Comparison of ENCODE assay signal across 1 cellular context in the genomic region with DNA sequence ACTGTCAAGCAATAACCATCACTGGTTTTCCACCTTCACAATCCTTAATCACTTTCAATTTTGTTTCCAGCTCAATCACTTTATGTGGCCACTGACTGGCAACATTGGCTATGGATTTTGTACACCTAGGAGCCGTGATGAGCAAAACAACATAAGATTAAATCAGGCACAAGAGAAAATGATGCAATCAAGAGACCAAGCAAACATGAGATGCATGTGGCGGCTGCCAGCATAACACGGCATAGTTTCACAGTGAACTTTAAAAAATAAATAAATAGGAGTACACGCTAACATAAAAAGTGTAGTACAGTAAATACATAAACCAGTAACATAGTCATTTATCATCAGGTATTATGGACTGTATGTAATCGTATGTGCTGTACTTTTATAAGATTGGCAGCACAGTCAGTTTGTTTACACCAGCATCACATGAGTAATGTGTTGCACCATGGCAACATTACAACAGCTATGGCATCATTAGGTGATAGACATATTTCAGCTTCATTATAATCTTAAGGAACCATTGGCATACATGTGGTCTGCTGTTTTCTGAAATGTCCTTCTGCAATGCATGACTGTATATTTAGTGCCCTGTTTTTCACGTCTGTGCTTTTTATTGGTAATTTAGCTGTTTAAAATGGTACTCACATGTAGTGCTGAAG.
TF ChIP-seq lines count a peak whose summit lies in the region.

No MANE protein-coding gene starts in this region.

TF ChIP-seq in K562, 482 proteins besides CTCF, POLR2A, EP300 and RAD21 (continued from another document):
- TF ChIP-seq, protein P1, sequence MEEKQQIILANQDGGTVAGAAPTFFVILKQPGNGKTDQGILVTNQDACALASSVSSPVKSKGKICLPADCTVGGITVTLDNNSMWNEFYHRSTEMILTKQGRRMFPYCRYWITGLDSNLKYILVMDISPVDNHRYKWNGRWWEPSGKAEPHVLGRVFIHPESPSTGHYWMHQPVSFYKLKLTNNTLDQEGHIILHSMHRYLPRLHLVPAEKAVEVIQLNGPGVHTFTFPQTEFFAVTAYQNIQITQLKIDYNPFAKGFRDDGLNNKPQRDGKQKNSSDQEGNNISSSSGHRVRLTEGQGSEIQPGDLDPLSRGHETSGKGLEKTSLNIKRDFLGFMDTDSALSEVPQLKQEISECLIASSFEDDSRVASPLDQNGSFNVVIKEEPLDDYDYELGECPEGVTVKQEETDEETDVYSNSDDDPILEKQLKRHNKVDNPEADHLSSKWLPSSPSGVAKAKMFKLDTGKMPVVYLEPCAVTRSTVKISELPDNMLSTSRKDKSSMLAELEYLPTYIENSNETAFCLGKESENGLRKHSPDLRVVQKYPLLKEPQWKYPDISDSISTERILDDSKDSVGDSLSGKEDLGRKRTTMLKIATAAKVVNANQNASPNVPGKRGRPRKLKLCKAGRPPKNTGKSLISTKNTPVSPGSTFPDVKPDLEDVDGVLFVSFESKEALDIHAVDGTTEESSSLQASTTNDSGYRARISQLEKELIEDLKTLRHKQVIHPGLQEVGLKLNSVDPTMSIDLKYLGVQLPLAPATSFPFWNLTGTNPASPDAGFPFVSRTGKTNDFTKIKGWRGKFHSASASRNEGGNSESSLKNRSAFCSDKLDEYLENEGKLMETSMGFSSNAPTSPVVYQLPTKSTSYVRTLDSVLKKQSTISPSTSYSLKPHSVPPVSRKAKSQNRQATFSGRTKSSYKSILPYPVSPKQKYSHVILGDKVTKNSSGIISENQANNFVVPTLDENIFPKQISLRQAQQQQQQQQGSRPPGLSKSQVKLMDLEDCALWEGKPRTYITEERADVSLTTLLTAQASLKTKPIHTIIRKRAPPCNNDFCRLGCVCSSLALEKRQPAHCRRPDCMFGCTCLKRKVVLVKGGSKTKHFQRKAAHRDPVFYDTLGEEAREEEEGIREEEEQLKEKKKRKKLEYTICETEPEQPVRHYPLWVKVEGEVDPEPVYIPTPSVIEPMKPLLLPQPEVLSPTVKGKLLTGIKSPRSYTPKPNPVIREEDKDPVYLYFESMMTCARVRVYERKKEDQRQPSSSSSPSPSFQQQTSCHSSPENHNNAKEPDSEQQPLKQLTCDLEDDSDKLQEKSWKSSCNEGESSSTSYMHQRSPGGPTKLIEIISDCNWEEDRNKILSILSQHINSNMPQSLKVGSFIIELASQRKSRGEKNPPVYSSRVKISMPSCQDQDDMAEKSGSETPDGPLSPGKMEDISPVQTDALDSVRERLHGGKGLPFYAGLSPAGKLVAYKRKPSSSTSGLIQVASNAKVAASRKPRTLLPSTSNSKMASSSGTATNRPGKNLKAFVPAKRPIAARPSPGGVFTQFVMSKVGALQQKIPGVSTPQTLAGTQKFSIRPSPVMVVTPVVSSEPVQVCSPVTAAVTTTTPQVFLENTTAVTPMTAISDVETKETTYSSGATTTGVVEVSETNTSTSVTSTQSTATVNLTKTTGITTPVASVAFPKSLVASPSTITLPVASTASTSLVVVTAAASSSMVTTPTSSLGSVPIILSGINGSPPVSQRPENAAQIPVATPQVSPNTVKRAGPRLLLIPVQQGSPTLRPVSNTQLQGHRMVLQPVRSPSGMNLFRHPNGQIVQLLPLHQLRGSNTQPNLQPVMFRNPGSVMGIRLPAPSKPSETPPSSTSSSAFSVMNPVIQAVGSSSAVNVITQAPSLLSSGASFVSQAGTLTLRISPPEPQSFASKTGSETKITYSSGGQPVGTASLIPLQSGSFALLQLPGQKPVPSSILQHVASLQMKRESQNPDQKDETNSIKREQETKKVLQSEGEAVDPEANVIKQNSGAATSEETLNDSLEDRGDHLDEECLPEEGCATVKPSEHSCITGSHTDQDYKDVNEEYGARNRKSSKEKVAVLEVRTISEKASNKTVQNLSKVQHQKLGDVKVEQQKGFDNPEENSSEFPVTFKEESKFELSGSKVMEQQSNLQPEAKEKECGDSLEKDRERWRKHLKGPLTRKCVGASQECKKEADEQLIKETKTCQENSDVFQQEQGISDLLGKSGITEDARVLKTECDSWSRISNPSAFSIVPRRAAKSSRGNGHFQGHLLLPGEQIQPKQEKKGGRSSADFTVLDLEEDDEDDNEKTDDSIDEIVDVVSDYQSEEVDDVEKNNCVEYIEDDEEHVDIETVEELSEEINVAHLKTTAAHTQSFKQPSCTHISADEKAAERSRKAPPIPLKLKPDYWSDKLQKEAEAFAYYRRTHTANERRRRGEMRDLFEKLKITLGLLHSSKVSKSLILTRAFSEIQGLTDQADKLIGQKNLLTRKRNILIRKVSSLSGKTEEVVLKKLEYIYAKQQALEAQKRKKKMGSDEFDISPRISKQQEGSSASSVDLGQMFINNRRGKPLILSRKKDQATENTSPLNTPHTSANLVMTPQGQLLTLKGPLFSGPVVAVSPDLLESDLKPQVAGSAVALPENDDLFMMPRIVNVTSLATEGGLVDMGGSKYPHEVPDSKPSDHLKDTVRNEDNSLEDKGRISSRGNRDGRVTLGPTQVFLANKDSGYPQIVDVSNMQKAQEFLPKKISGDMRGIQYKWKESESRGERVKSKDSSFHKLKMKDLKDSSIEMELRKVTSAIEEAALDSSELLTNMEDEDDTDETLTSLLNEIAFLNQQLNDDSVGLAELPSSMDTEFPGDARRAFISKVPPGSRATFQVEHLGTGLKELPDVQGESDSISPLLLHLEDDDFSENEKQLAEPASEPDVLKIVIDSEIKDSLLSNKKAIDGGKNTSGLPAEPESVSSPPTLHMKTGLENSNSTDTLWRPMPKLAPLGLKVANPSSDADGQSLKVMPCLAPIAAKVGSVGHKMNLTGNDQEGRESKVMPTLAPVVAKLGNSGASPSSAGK (IDR thresholded peaks at IDR 0.05): no peak
- no peak for TF ChIP-seq CEBPG (CRISPR knock-in tag; IDR thresholded peaks at IDR 0.05)
- TF ChIP-seq CEBPG (tag; conservative IDR thresholded peaks at IDR 0.05 in 1 of 2, IDR thresholded peaks at IDR 0.05 in 1 of 2): peak; percentile 34 to 58; a peak in 3 of 4 replicates
- TF ChIP-seq, protein P2, sequence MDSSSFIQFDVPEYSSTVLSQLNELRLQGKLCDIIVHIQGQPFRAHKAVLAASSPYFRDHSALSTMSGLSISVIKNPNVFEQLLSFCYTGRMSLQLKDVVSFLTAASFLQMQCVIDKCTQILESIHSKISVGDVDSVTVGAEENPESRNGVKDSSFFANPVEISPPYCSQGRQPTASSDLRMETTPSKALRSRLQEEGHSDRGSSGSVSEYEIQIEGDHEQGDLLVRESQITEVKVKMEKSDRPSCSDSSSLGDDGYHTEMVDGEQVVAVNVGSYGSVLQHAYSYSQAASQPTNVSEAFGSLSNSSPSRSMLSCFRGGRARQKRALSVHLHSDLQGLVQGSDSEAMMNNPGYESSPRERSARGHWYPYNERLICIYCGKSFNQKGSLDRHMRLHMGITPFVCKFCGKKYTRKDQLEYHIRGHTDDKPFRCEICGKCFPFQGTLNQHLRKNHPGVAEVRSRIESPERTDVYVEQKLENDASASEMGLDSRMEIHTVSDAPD (CRISPR knock-in tag; IDR thresholded peaks at IDR 0.05): no peak
- TF ChIP-seq, protein P3, sequence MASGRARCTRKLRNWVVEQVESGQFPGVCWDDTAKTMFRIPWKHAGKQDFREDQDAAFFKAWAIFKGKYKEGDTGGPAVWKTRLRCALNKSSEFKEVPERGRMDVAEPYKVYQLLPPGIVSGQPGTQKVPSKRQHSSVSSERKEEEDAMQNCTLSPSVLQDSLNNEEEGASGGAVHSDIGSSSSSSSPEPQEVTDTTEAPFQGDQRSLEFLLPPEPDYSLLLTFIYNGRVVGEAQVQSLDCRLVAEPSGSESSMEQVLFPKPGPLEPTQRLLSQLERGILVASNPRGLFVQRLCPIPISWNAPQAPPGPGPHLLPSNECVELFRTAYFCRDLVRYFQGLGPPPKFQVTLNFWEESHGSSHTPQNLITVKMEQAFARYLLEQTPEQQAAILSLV (tag; IDR thresholded peaks at IDR 0.05): peak; percentile 35; the same call in 1 of the 2 replicates
- no peak for TF ChIP-seq FOXM1 (IDR thresholded peaks at IDR 0.05; ENCODE audit: low read depth)
- no peak for TF ChIP-seq FOXM1 (CRISPR knock-in tag; IDR thresholded peaks at IDR 0.05; ENCODE audit: low read depth)
- TF ChIP-seq EHMT2 (IDR thresholded peaks at IDR 0.05): no peak
- TF ChIP-seq, protein P4, sequence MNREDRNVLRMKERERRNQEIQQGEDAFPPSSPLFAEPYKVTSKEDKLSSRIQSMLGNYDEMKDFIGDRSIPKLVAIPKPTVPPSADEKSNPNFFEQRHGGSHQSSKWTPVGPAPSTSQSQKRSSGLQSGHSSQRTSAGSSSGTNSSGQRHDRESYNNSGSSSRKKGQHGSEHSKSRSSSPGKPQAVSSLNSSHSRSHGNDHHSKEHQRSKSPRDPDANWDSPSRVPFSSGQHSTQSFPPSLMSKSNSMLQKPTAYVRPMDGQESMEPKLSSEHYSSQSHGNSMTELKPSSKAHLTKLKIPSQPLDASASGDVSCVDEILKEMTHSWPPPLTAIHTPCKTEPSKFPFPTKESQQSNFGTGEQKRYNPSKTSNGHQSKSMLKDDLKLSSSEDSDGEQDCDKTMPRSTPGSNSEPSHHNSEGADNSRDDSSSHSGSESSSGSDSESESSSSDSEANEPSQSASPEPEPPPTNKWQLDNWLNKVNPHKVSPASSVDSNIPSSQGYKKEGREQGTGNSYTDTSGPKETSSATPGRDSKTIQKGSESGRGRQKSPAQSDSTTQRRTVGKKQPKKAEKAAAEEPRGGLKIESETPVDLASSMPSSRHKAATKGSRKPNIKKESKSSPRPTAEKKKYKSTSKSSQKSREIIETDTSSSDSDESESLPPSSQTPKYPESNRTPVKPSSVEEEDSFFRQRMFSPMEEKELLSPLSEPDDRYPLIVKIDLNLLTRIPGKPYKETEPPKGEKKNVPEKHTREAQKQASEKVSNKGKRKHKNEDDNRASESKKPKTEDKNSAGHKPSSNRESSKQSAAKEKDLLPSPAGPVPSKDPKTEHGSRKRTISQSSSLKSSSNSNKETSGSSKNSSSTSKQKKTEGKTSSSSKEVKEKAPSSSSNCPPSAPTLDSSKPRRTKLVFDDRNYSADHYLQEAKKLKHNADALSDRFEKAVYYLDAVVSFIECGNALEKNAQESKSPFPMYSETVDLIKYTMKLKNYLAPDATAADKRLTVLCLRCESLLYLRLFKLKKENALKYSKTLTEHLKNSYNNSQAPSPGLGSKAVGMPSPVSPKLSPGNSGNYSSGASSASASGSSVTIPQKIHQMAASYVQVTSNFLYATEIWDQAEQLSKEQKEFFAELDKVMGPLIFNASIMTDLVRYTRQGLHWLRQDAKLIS (CRISPR knock-in tag; IDR thresholded peaks at IDR 0.05): no peak
- no peak for TF ChIP-seq NR3C1 (CRISPR knock-in tag; IDR thresholded peaks at IDR 0.05)
- TF ChIP-seq, protein P5, sequence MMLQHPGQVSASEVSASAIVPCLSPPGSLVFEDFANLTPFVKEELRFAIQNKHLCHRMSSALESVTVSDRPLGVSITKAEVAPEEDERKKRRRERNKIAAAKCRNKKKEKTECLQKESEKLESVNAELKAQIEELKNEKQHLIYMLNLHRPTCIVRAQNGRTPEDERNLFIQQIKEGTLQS (IDR thresholded peaks at IDR 0.05): peak; percentile 41; the same call in 1 of the 2 replicates
- TF ChIP-seq, protein P5 (CRISPR knock-in tag; conservative IDR thresholded peaks at IDR 0.05): no peak
- TF ChIP-seq MEIS2 (IDR thresholded peaks at IDR 0.05; ENCODE audit: partially characterized antibody): no peak
- no peak for TF ChIP-seq ZNF140 (CRISPR knock-in tag; IDR thresholded peaks at IDR 0.05)
- TF ChIP-seq ZNF354B (CRISPR knock-in tag; IDR thresholded peaks at IDR 0.05): no peak
TF ChIP-seq in K562: peak in this region for 4.
